In the genomic region with DNA sequence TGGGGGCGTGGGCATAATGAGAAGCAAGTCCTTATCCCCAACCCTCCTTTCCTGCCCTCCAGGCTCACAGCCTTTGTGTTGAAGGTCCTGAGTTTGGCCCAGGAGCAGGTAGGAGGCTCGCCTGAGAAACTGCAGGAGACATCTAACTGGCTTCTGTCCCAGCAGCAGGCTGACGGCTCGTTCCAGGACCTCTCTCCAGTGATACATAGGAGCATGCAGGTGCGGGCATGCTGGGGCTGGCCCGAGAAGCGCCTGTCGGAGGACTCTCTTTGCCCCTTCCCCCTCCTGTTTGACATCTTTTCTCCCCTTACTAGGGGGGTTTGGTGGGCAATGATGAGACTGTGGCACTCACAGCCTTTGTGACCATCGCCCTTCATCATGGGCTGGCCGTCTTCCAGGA, we compare ENCODE assay signal across 1 cellular context. TPM values are rescaled to one million over a fixed set of nuclear protein-coding genes. Genes with fewer than 3 reads are reported as not detected.
"Had no signal": no experiment of that assay in that cellular context is flagged by ENCODE, and none has a peak within 500 bp of the region (broad histone marks: within the 10 kb centered on the region; RNA-seq: fewer than 3 reads in every experiment).

No MANE protein-coding gene starts in this region.

RNA-seq across cellular contexts. Expression of a gene that starts 9.6 kb away (rescaled TPM):
- total RNA-seq: activated CD8-positive, alpha-beta T cell treated with anti-CD3 and anti-CD28 coated beads, Interleukin-2, amount 10 ng/mL, durations not matched to agents 7 days and 5 days had no signal
